Comparison of ENCODE assay signal across 24 cellular contexts in genomic region chrX:44693255-44693654, GRCh38.
"Had no signal": no experiment of that assay in that cellular context is flagged by ENCODE, and none has a peak within 500 bp of the region (broad histone marks: within the 10 kb centered on the region; RNA-seq: fewer than 3 reads in every experiment).

No MANE protein-coding gene starts in this region.

- H3K4me1 ChIP-seq: colonic mucosa, gastrocnemius medialis, parathyroid adenoma, right atrium auricular region, testis had no signal

- H3K27me3 ChIP-seq: gastrocnemius medialis, neutrophil, right atrium auricular region, testis, tibial artery had no signal

- H3K36me3 ChIP-seq: colonic mucosa, gastrocnemius medialis, neutrophil, right atrium auricular region, tibial artery had no signal

- H3K4me3 ChIP-seq: colonic mucosa, gastrocnemius medialis, lung, right atrium auricular region, testis, tibial artery had no signal

- H3K9ac ChIP-seq: parathyroid adenoma had no signal

- ATAC-seq: esophagus mucosa; gastrocnemius medialis; natural killer cell treated with Interleukin-12 subunit alpha and Interleukin-12 subunit beta and Interleukin-15 and Interleukin-18, amount 100 ng/mL, for 72 hours; sciatic nerve; stimulated activated effector memory CD8-positive, alpha-beta T cell treated with anti-CD3 and anti-CD28 coated beads, Interleukin-12 subunit alpha, Interleukin-12 subunit beta, amount 100 ng/mL, for 72 hours; stimulated activated naive CD8-positive, alpha-beta T cell treated with anti-CD3 and anti-CD28 coated beads, Interleukin-15, Interleukin-2, amounts not matched to agents 100 U/mL and 50 U/mL, for 24 hours had no signal

- H3K9me3 ChIP-seq: colonic mucosa, gastrocnemius medialis, neutrophil, right atrium auricular region, testis, tibial artery had no signal

- H3K79me2 ChIP-seq: parathyroid adenoma had no signal

- DNase-seq: colonic mucosa; effector CD8-positive, alpha-beta T cell; endodermal cell; foreskin fibroblast; gastrocnemius medialis; head of caudate nucleus; islet precursor cell; kidney glomerular epithelial cell; naive B cell; stimulated activated CD4-positive, alpha-beta T cell treated with anti-CD3 and anti-CD28 coated beads, Interleukin-2, amount 100 ng/mL, for 24 hours; stimulated activated CD4-positive, alpha-beta T cell treated with anti-CD3 and anti-CD28 coated beads, Interleukin-4, amount 100 ng/mL, for 24 hours; stimulated activated naive CD8-positive, alpha-beta T cell treated with anti-CD3 and anti-CD28 coated beads, Interleukin-15, Interleukin-2, amounts not matched to agents 100 U/mL and 50 U/mL, for 24 hours; substantia nigra; testis; tibial artery had no signal

- H2AFZ ChIP-seq: parathyroid adenoma had no signal

- H3K27ac ChIP-seq: colonic mucosa, epithelial cell of prostate, gastrocnemius medialis, neutrophil, parathyroid adenoma, right atrium auricular region, testis, tibial artery had no signal
